Comparison of ENCODE assay signal across 32 cellular contexts in genomic region chr3:165775824-165776223, GRCh38.
"Had no signal": no experiment of that assay in that cellular context is flagged by ENCODE, and none has a peak within 500 bp of the region (broad histone marks: within the 10 kb centered on the region; RNA-seq: fewer than 3 reads in every experiment).

No MANE protein-coding gene starts in this region.

- H3K36me3 ChIP-seq: adrenal gland, ascending aorta, brain microvascular endothelial cell, breast epithelium, cardiac muscle cell had no signal

- DNase-seq: activated effector memory CD4-positive, alpha-beta T cell treated with anti-CD3 and anti-CD28 coated beads, Interleukin-2, amount 50 U/mL, for 16 hours; activated effector memory CD4-positive, alpha-beta T cell treated with Interleukin-2 at 50 U/mL for 16 hours; activated gamma-delta T cell; activated gamma-delta T cell treated with Interleukin-2 at 50 U/mL for 16 hours; activated naive CD4-positive, alpha-beta T cell; activated naive CD4-positive, alpha-beta T cell treated with anti-CD3 and anti-CD28 coated beads for 36 hours; activated naive CD4-positive, alpha-beta T cell treated with anti-CD3 and anti-CD28 coated beads, Interleukin-2, amount 10 ng/mL, durations not matched to agents 7 days and 5 days; activated naive CD4-positive, alpha-beta T cell treated with anti-CD3 and anti-CD28 coated beads, Interleukin-2, amount 50 U/mL, for 16 hours; activated naive CD4-positive, alpha-beta T cell treated with Interleukin-2 at 50 U/mL for 16 hours; activated naive CD8-positive, alpha-beta T cell treated with anti-CD3 and anti-CD28 coated beads for 36 hours; activated naive CD8-positive, alpha-beta T cell treated with anti-CD3 and anti-CD28 coated beads, Interleukin-2, amount 10 ng/mL, durations not matched to agents 7 days and 5 days; activated naive CD8-positive, alpha-beta T cell treated with anti-CD3 and anti-CD28 coated beads, Interleukin-2, amount 50 U/mL, for 24 hours; activated T-cell treated with anti-CD3 and anti-CD28 coated beads, Interleukin-2, amount 50 U/mL, for 4 hours; activated T-cell treated with anti-CD3 and anti-CD28 coated beads, Interleukin-2, amount 50 U/mL, for 48 hours; activated T-cell treated with anti-CD3 and anti-CD28 coated beads, Interleukin-2, amount 50 U/mL, for 72 hours; adrenal gland; amniotic stem cell; amygdala; anterior cingulate cortex; aorta; body of pancreas; brain microvascular endothelial cell; caudate nucleus; central memory CD4-positive, alpha-beta T cell; cerebellar nuclear complex had no signal

- H3K4me1 ChIP-seq: adrenal gland, ascending aorta, body of pancreas, breast epithelium had no signal

- H3K27me3 ChIP-seq: adrenal gland, ascending aorta, body of pancreas, brain microvascular endothelial cell, breast epithelium, cardiac muscle cell had no signal

- FAIRE-seq: astrocyte, bronchial epithelial cell had no signal

- H3K9me3 ChIP-seq: ascending aorta, body of pancreas, breast epithelium had no signal

- H3K27ac ChIP-seq: adrenal gland, ascending aorta, body of pancreas, brain microvascular endothelial cell, breast epithelium, cardiac muscle cell had no signal

- H3K4me3 ChIP-seq: adrenal gland, ascending aorta, body of pancreas, breast epithelium, cardiac muscle cell had no signal

- ATAC-seq: activated naive CD4-positive, alpha-beta T cell treated with anti-CD3 and anti-CD28 coated beads, Interleukin-2, amount 50 U/mL, for 72 hours; activated naive CD8-positive, alpha-beta T cell treated with anti-CD3 and anti-CD28 coated beads, Interleukin-2, amount 50 U/mL, for 24 hours; activated T-cell treated with anti-CD3 and anti-CD28 coated beads, Interleukin-2, amount 50 U/mL, for 4 hours; activated T-cell treated with anti-CD3 and anti-CD28 coated beads, Interleukin-2, amount 50 U/mL, for 72 hours; activated T-helper 17 cell treated with anti-CD3 and anti-CD28 coated beads, Interleukin-2, amount 50 U/mL, for 72 hours; body of pancreas had no signal
